In the genomic region with DNA sequence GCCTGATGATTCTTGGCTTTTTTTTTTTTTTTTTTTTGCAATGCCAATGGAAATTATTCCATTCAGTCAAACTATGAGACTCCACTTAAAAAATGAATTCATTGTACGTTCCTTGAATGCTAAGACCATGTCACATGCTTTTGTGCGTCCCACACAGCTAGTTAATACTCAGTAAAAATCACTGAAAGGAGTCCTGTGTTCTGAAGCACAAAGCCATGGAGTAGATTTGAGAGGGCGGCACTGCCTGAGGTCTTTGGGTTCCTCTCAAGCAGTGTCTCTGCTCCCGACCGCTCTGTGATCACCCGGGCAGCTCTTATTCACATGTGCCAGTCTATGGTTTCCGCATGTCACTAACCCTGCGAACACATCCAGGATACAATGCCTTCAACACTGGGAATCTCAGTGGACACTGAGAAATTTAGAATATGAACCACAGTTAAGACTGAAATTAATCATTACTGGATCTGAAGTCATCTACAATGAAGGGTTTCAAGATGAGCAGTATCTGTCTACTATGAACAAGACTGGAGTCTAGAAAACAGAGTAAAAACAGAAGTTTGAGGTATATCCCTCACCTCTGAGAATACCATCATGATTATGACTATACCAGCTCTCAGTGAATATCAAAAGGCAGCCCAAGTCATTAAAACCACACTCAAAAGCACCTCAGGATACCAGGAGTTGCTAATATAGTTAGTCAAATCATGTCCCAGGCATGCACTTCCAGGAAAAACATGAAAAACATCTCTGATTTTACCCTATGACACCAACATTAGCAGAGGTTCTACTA, we compare ENCODE assay signal across 10 cellular contexts.
DNase-seq lines count a peak whose midpoint lies in the region; ATAC-seq and TF ChIP-seq lines count a peak whose summit lies in the region.
"Had no signal": no experiment of that assay in that cellular context is flagged by ENCODE, and none has a peak within 500 bp of the region (broad histone marks: within the 10 kb centered on the region; RNA-seq: fewer than 3 reads in every experiment).

No MANE protein-coding gene starts in this region.

- peaks cover 44% of the 10 kb centered on the region for H3K4me1 Mint-ChIP-seq in activated CD8-positive, alpha-beta memory T cell treated with anti-CD3 and anti-CD28 coated beads, Interleukin-2, amount 10 ng/mL, durations not matched to agents 7 days and 5 days
- peaks cover 9 to 18% of the 10 kb centered on the region in 2 donors for H3K4me1 Mint-ChIP-seq in stimulated activated naive B cell treated with anti-CD40 and anti-IgM and Interleukin-4, amounts not matched to agents 10 μg/mL and 1 μg/mL and 100 μg/mL, for 72 hours
- H3K4me1 Mint-ChIP-seq in CD8-positive, alpha-beta T cell (ENCODE audit: low read depth), result peaks cover 12% of the 10 kb centered on the region

- no peak overlapping the region for H3K4me3 ChIP-seq in CD8-positive, alpha-beta T cell (ENCODE audit: low read depth, low read length)
- H3K4me3 ChIP-seq in vagina, result no peak overlapping the region

- peak; percentile 52 for DNase-seq in activated CD8-positive, alpha-beta memory T cell treated with anti-CD3 and anti-CD28 coated beads, Interleukin-2, amount 10 ng/mL, durations not matched to agents 7 days and 5 days
- DNase-seq in activated CD8-positive, alpha-beta memory T cell treated with anti-CD3 and anti-CD28 coated beads, Interleukin-2, amount 50 U/mL, for 4 hours, result no peak
- no peak for DNase-seq in stimulated activated naive B cell treated with anti-CD40 and anti-IgM and Interleukin-4, amounts not matched to agents 10 μg/mL and 1 μg/mL and 100 μg/mL, for 72 hours
- DNase-seq in CD8-positive, alpha-beta T cell, result no peak
- DNase-seq in dedifferentiated amniotic fluid mesenchymal stem cell (ENCODE audit: extremely low spot score) (no peak), vagina (ENCODE audit: extremely low spot score in 2 of 2) (no peak)
- DNase-seq: naive B cell, NCI-H1694 treated with DMSO at 0.1 percent for 48 hours had no signal

- no peaks in the 10 kb centered on the region for H3K27me3 ChIP-seq in CD8-positive, alpha-beta T cell (ENCODE audit: insufficient read depth, low read length)
- H3K27me3 ChIP-seq in vagina, result no peaks in the 10 kb centered on the region

- peak; percentile 83 for ATAC-seq in activated CD8-positive, alpha-beta memory T cell treated with anti-CD3 and anti-CD28 coated beads, Interleukin-2, amount 10 ng/mL, durations not matched to agents 7 days and 5 days
- ATAC-seq in GM21786 (IDR thresholded peaks at IDR 0.05; ENCODE audit: unreplicated experiment) (peak; percentile 97), HG03469 (IDR thresholded peaks at IDR 0.05; ENCODE audit: unreplicated experiment) (peak; percentile 98)
- peak; percentile 95 to 99 for ATAC-seq in stimulated activated naive B cell treated with anti-CD40 and anti-IgM and Interleukin-4, amounts not matched to agents 10 μg/mL and 1 μg/mL and 100 μg/mL, for 72 hours (replicated peaks)
- ATAC-seq in CD8-positive, alpha-beta T cell, result no peak

- H3K36me3 Mint-ChIP-seq in activated CD8-positive, alpha-beta memory T cell treated with anti-CD3 and anti-CD28 coated beads, Interleukin-2, amount 10 ng/mL, durations not matched to agents 7 days and 5 days, result no peaks in the 10 kb centered on the region
- H3K36me3 Mint-ChIP-seq in stimulated activated naive B cell treated with anti-CD40 and anti-IgM and Interleukin-4, amounts not matched to agents 10 μg/mL and 1 μg/mL and 100 μg/mL, for 72 hours, result no peaks in the 10 kb centered on the region
- H3K36me3 Mint-ChIP-seq in CD8-positive, alpha-beta T cell, result no peaks in the 10 kb centered on the region

- no peak overlapping the region for H3K27ac ChIP-seq in CD8-positive, alpha-beta T cell (ENCODE audit: low read depth, low read length)
- H3K27ac ChIP-seq in vagina, result no peak overlapping the region

- intact Hi-C loops in CD8-positive, alpha-beta T cell (cut with DNase I, micrococcal nuclease), result no loop called here
- intact Hi-C loops in vagina (cut with DNase I), result no loop called here

- H3K9me3 Mint-ChIP-seq in activated CD8-positive, alpha-beta memory T cell treated with anti-CD3 and anti-CD28 coated beads, Interleukin-2, amount 10 ng/mL, durations not matched to agents 7 days and 5 days (ENCODE audit: low read depth), result no peaks in the 10 kb centered on the region
- no peaks in the 10 kb centered on the region for H3K9me3 Mint-ChIP-seq in stimulated activated naive B cell treated with anti-CD40 and anti-IgM and Interleukin-4, amounts not matched to agents 10 μg/mL and 1 μg/mL and 100 μg/mL, for 72 hours
- no peaks in the 10 kb centered on the region for H3K9me3 Mint-ChIP-seq in CD8-positive, alpha-beta T cell
- H3K9me3 Mint-ChIP-seq: naive B cell had no signal

- TF ChIP-seq POLR2A in vagina (IDR thresholded peaks at IDR 0.05), result no peak

- no peak overlapping the region for H3K27ac Mint-ChIP-seq in activated CD8-positive, alpha-beta memory T cell treated with anti-CD3 and anti-CD28 coated beads, Interleukin-2, amount 10 ng/mL, durations not matched to agents 7 days and 5 days
- peak overlapping the region; percentile 60 for H3K27ac Mint-ChIP-seq in stimulated activated naive B cell treated with anti-CD40 and anti-IgM and Interleukin-4, amounts not matched to agents 10 μg/mL and 1 μg/mL and 100 μg/mL, for 72 hours
- no peak overlapping the region for H3K27ac Mint-ChIP-seq in CD8-positive, alpha-beta T cell

- H3K9me3 ChIP-seq in CD8-positive, alpha-beta T cell (ENCODE audit: low read length), result no peaks in the 10 kb centered on the region
- H3K9me3 ChIP-seq in vagina, result no peaks in the 10 kb centered on the region

- peaks cover 4% of the 10 kb centered on the region for H3K4me1 ChIP-seq in CD8-positive, alpha-beta T cell (ENCODE audit: insufficient read depth, low read length)
- H3K4me1 ChIP-seq in vagina, result peaks cover 10% of the 10 kb centered on the region

- POLR2A ChIA-PET in CD8-positive, alpha-beta T cell (lab: Charles Lee), result no interaction called here

- peaks cover 29% of the 10 kb centered on the region for H3K27me3 Mint-ChIP-seq in activated CD8-positive, alpha-beta memory T cell treated with anti-CD3 and anti-CD28 coated beads, Interleukin-2, amount 10 ng/mL, durations not matched to agents 7 days and 5 days
- no peaks in the 10 kb centered on the region for H3K27me3 Mint-ChIP-seq in stimulated activated naive B cell treated with anti-CD40 and anti-IgM and Interleukin-4, amounts not matched to agents 10 μg/mL and 1 μg/mL and 100 μg/mL, for 72 hours
- H3K27me3 Mint-ChIP-seq in CD8-positive, alpha-beta T cell (ENCODE audit: low read depth), result no peaks in the 10 kb centered on the region
- H3K27me3 Mint-ChIP-seq: naive B cell had no signal

- CTCF ChIA-PET in activated CD8-positive, alpha-beta memory T cell treated with anti-CD3 and anti-CD28 coated beads, Interleukin-2, amount 10 ng/mL, durations not matched to agents 7 days and 5 days (lab: Charles Lee), result interaction anchor here (0.6 kb wide), 1 partner anchor 191 kb away, joined by 3 read pairs; no protein-coding TSS in a partner anchor
- CTCF ChIA-PET in CD8-positive, alpha-beta T cell (lab: Charles Lee), result no interaction called here

- TF ChIP-seq CTCF in CD8-positive, alpha-beta T cell (IDR thresholded peaks at IDR 0.05), result no peak
- TF ChIP-seq CTCF in vagina (IDR thresholded peaks at IDR 0.05), result no peak

- H3K4me3 Mint-ChIP-seq in activated CD8-positive, alpha-beta memory T cell treated with anti-CD3 and anti-CD28 coated beads, Interleukin-2, amount 10 ng/mL, durations not matched to agents 7 days and 5 days, result no peak overlapping the region
- peak overlapping the region in 1 of 2 donors; percentile 14 for H3K4me3 Mint-ChIP-seq in stimulated activated naive B cell treated with anti-CD40 and anti-IgM and Interleukin-4, amounts not matched to agents 10 μg/mL and 1 μg/mL and 100 μg/mL, for 72 hours
- no peak overlapping the region for H3K4me3 Mint-ChIP-seq in CD8-positive, alpha-beta T cell

- H3K36me3 ChIP-seq in CD8-positive, alpha-beta T cell (ENCODE audit: insufficient read depth, low read length), result no peaks in the 10 kb centered on the region
- no peaks in the 10 kb centered on the region for H3K36me3 ChIP-seq in vagina
